In the genomic region with DNA sequence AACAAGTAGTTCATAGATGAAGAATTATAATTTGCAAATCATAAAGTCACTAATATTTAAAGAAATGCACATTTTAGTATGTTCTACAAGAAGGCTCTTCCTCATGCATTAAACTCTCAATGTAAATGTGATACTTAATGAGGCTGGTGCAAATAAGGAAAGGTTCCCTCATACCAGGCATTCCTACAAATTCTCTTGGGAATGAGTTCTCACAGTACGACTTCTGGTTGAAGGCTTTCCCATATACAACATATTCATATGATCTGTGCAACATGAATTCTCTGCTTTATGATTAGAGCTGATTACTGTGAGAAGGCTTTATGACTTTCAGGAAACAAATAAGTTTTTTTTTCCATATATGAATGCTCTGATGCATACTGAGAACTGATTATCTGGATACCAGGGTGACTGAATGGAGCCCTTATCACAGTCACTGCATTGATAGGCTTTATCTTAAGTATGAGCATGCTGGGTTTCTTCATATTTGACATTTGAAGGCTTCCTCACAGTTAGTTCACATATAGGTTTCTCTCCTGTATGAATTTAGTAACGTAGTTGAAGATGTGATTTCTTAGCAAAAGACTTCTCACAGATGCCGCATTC, we compare ENCODE assay signal across 1 cellular context.
TF ChIP-seq lines count a peak whose summit lies in the region.

No MANE protein-coding gene starts in this region.

TF ChIP-seq in H1, 55 proteins besides CTCF, POLR2A, EP300 and RAD21 (continued from another document):
- no peak for TF ChIP-seq RBBP5 (IDR thresholded peaks at IDR 0.05; ENCODE audit: borderline replicate concordance, low read depth, low read length)
